12 cellular contexts compared by ENCODE assay signal in genomic region chr17:47325176-47325575, GRCh38. TPM values are rescaled to one million over a fixed set of nuclear protein-coding genes. Genes with fewer than 3 reads are reported as not detected.
DNase-seq lines count a peak whose midpoint lies in the region; ATAC-seq and TF ChIP-seq lines count a peak whose summit lies in the region.
"Had no signal": no experiment of that assay in that cellular context is flagged by ENCODE, and none has a peak within 500 bp of the region (broad histone marks: within the 10 kb centered on the region; RNA-seq: fewer than 3 reads in every experiment).

No MANE protein-coding gene starts in this region.

- H3K79me2 ChIP-seq in GM23338 (replicated peaks; ENCODE audit: insufficient read depth): no peaks in the 10 kb centered on the region

- peak overlapping the region; percentile 95 to 100 (median 98) for H3K4me3 Mint-ChIP-seq in CD4-positive, alpha-beta memory T cell
- no peak overlapping the region; the same call in 2 of the 3 replicates for H3K4me3 Mint-ChIP-seq in GM23338
- H3K4me3 Mint-ChIP-seq in activated T-helper 1 cell treated with anti-CD3 and anti-CD28 coated beads, Interleukin-12 subunit alpha, Interleukin-12 subunit beta, Interleukin-2, Interleukin-4 antibody, amounts not matched to agents 30 ng/mL and 10 ng/mL and 1 ng/mL, durations not matched to agents 14 hours and 24 hours and 36 hours: peak overlapping the region; percentile 96
- peak overlapping the region; percentile 92 to 100 (median 98) for H3K4me3 Mint-ChIP-seq in naive thymus-derived CD4-positive, alpha-beta T cell

- TF ChIP-seq CTCF in GM23338 (conservative IDR thresholded peaks at IDR 0.05; ENCODE audit: low read depth in 2 of 2): no peak

- CTCF ChIA-PET in CD4-positive, alpha-beta memory T cell (lab: Charles Lee; ENCODE audit: partially characterized antibody): interaction anchor here (1.4 kb wide), 1 partner anchor 9 kb away, joined by 5 read pairs; no protein-coding TSS in a partner anchor
- CTCF ChIA-PET in naive thymus-derived CD4-positive, alpha-beta T cell (lab: Charles Lee): no interaction called here

- H3K4me1 Mint-ChIP-seq in CD4-positive, alpha-beta memory T cell: peaks cover 16 to 26% (median 19%) of the 10 kb centered on the region in 4 donors
- peaks cover 12% of the 10 kb centered on the region; the same call in 2 of the 3 replicates for H3K4me1 Mint-ChIP-seq in GM23338
- peaks cover 29% of the 10 kb centered on the region for H3K4me1 Mint-ChIP-seq in activated T-helper 1 cell treated with anti-CD3 and anti-CD28 coated beads, Interleukin-12 subunit alpha, Interleukin-12 subunit beta, Interleukin-2, Interleukin-4 antibody, amounts not matched to agents 30 ng/mL and 10 ng/mL and 1 ng/mL, durations not matched to agents 14 hours and 24 hours and 36 hours (ENCODE audit: low read depth)
- H3K4me1 Mint-ChIP-seq in naive thymus-derived CD4-positive, alpha-beta T cell: peaks cover 13 to 26% (median 22%) of the 10 kb centered on the region in 7 donors

- H3K27me3 Mint-ChIP-seq in CD4-positive, alpha-beta memory T cell: no peaks in the 10 kb centered on the region
- peaks cover 23% of the 10 kb centered on the region for H3K27me3 Mint-ChIP-seq in GM23338 (ENCODE audit: insufficient read depth, low read depth, poor library complexity)
- peaks cover 20% of the 10 kb centered on the region for H3K27me3 Mint-ChIP-seq in activated T-helper 1 cell treated with anti-CD3 and anti-CD28 coated beads, Interleukin-12 subunit alpha, Interleukin-12 subunit beta, Interleukin-2, Interleukin-4 antibody, amounts not matched to agents 30 ng/mL and 10 ng/mL and 1 ng/mL, durations not matched to agents 14 hours and 24 hours and 36 hours (ENCODE audit: insufficient read depth)
- H3K27me3 Mint-ChIP-seq in naive thymus-derived CD4-positive, alpha-beta T cell: peaks cover 0 to 30% (median 0%) of the 10 kb centered on the region in 5 donors

- POLR2A ChIA-PET in CD4-positive, alpha-beta memory T cell (lab: Charles Lee; ENCODE audit: partially characterized antibody): interaction anchor here (1.0 kb wide), 1 partner anchor 136 kb away, joined by 5 read pairs; the partner anchor contains the start of gene CDC27
- POLR2A ChIA-PET in naive thymus-derived CD4-positive, alpha-beta T cell (lab: Charles Lee): interaction anchor here (0.9 to 1.6 kb wide), 3 partner anchors 8 to 140 kb away, joined by 3 to 6 read pairs (median 3); no protein-coding TSS in a partner anchor

- H4K20me1 ChIP-seq in GM23338 (replicated peaks; ENCODE audit: insufficient read depth): no peaks in the 10 kb centered on the region

- H3K27me3 ChIP-seq in CD4-positive, alpha-beta memory T cell (ENCODE audit: insufficient read depth, low read length): no peaks in the 10 kb centered on the region
- H3K27me3 ChIP-seq in GM23338 (ENCODE audit: insufficient read depth): peaks cover 25% of the 10 kb centered on the region
- no peaks in the 10 kb centered on the region for H3K27me3 ChIP-seq in naive thymus-derived CD4-positive, alpha-beta T cell (ENCODE audit: control insufficient read depth in 2 of 2, insufficient read depth in 2 of 2, low read length in 2 of 2)
- H3K27me3 ChIP-seq: right lobe of liver had no signal

- intact Hi-C loops in CD4-positive, alpha-beta memory T cell (cut with micrococcal nuclease): loop anchor here (2.0 kb wide), 1 partner anchor 136 kb away; the partner anchor contains the start of gene CDC27
- intact Hi-C loops in activated T-helper 1 cell treated with anti-CD3 and anti-CD28 coated beads, Interleukin-12 subunit alpha, Interleukin-12 subunit beta, Interleukin-2, Interleukin-4 antibody, amounts not matched to agents 30 ng/mL and 10 ng/mL and 1 ng/mL, durations not matched to agents 14 hours and 24 hours and 36 hours (cut with micrococcal nuclease): loop anchor here (10.0 kb wide), 1 partner anchor 410 kb away; the partner anchor contains the start of gene TBX21
- intact Hi-C loops in naive thymus-derived CD4-positive, alpha-beta T cell (cut with micrococcal nuclease): loop anchor here in 1 of 2 donors (2.0 kb wide), 1 partner anchor 136 kb away; the partner anchor contains the start of gene CDC27
- intact Hi-C loops in posterior vena cava (cut with DNase I): no loop called here

- no peaks in the 10 kb centered on the region for H3K9me3 ChIP-seq in CD4-positive, alpha-beta memory T cell (ENCODE audit: control insufficient read depth in 1 of 2, low read length in 2 of 2)
- no peaks in the 10 kb centered on the region for H3K9me3 ChIP-seq in naive thymus-derived CD4-positive, alpha-beta T cell (ENCODE audit: control insufficient read depth in 2 of 3, low read length in 3 of 3)
- H3K9me3 ChIP-seq: right lobe of liver had no signal

- H3F3A ChIP-seq in GM23338 (replicated peaks; ENCODE audit: low read depth): peaks cover 7% of the 10 kb centered on the region

- H3K36me3 Mint-ChIP-seq in CD4-positive, alpha-beta memory T cell: peaks cover 0 to 10% of the 10 kb centered on the region in 2 donors
- peaks cover 8% of the 10 kb centered on the region; the same call in 2 of the 3 replicates for H3K36me3 Mint-ChIP-seq in GM23338 (ENCODE audit: low read depth)
- H3K36me3 Mint-ChIP-seq in activated T-helper 1 cell treated with anti-CD3 and anti-CD28 coated beads, Interleukin-12 subunit alpha, Interleukin-12 subunit beta, Interleukin-2, Interleukin-4 antibody, amounts not matched to agents 30 ng/mL and 10 ng/mL and 1 ng/mL, durations not matched to agents 14 hours and 24 hours and 36 hours (ENCODE audit: low read depth): peaks cover 4% of the 10 kb centered on the region
- H3K36me3 Mint-ChIP-seq in naive thymus-derived CD4-positive, alpha-beta T cell: peaks cover 0 to 15% (median 4%) of the 10 kb centered on the region in 5 donors

- no peaks in the 10 kb centered on the region for H3K36me3 ChIP-seq in CD4-positive, alpha-beta memory T cell (ENCODE audit: insufficient read depth, low read length)
- no peaks in the 10 kb centered on the region; the same call in 1 of the 2 replicates for H3K36me3 ChIP-seq in GM23338 (ENCODE audit: insufficient read depth)
- no peaks in the 10 kb centered on the region for H3K36me3 ChIP-seq in naive thymus-derived CD4-positive, alpha-beta T cell (ENCODE audit: control insufficient read depth in 2 of 3, insufficient read depth in 3 of 3, low read length in 3 of 3)
- H3K36me3 ChIP-seq: right lobe of liver had no signal

- DNase-seq in CD4-positive, alpha-beta memory T cell: no peak
- DNase-seq in GM23338 (ENCODE audit: low spot score): no peak
- no peak for DNase-seq in activated T-helper 1 cell treated with anti-CD3 and anti-CD28 coated beads, Interleukin-12 subunit alpha, Interleukin-12 subunit beta, Interleukin-2, Interleukin-4 antibody, amounts not matched to agents 30 ng/mL and 10 ng/mL and 1 ng/mL, durations not matched to agents 14 hours and 24 hours and 36 hours (ENCODE audit: low spot score)
- DNase-seq in naive thymus-derived CD4-positive, alpha-beta T cell: no peak
- no peak for DNase-seq in posterior vena cava (ENCODE audit: low spot score)
- no peak for DNase-seq in cerebellar nuclear complex (lab: John Stamatoyannopoulos, UW)
- DNase-seq: H7, NCI-H1105 treated with DMSO at 0.1 percent for 48 hours, NCI-H524 treated with DMSO at 0.1 percent for 48 hours, right lobe of liver had no signal

- H3K27ac ChIP-seq in CD4-positive, alpha-beta memory T cell (ENCODE audit: low read depth, low read length): no peak overlapping the region
- no peak overlapping the region for H3K27ac ChIP-seq in GM23338 (ENCODE audit: low read depth)
- H3K27ac ChIP-seq in naive thymus-derived CD4-positive, alpha-beta T cell (ENCODE audit: low read depth, low read length): peak overlapping the region; percentile 76

- ATAC-seq in GM23338 (no peak), HG02759 (IDR thresholded peaks at IDR 0.05; ENCODE audit: unreplicated experiment) (no peak), GM18909 (IDR thresholded peaks at IDR 0.05; ENCODE audit: poor library complexity, unreplicated experiment) (no peak)
- ATAC-seq in naive thymus-derived CD4-positive, alpha-beta T cell: no peak

- H3K9me3 Mint-ChIP-seq in CD4-positive, alpha-beta memory T cell: peaks cover 0 to 5% (median 0%) of the 10 kb centered on the region in 8 donors
- H3K9me3 Mint-ChIP-seq in GM23338: peaks cover 15% of the 10 kb centered on the region
- H3K9me3 Mint-ChIP-seq in activated T-helper 1 cell treated with anti-CD3 and anti-CD28 coated beads, Interleukin-12 subunit alpha, Interleukin-12 subunit beta, Interleukin-2, Interleukin-4 antibody, amounts not matched to agents 30 ng/mL and 10 ng/mL and 1 ng/mL, durations not matched to agents 14 hours and 24 hours and 36 hours: no peaks in the 10 kb centered on the region
- H3K9me3 Mint-ChIP-seq in naive thymus-derived CD4-positive, alpha-beta T cell: peaks cover 0 to 6% (median 0%) of the 10 kb centered on the region in 11 donors

- H3K4me1 ChIP-seq in CD4-positive, alpha-beta memory T cell (ENCODE audit: insufficient read depth, low read length): peaks cover 4% of the 10 kb centered on the region
- peaks cover 14% of the 10 kb centered on the region for H3K4me1 ChIP-seq in GM23338 (ENCODE audit: insufficient read depth)
- peaks cover 0 to 3% of the 10 kb centered on the region in 2 donors for H3K4me1 ChIP-seq in naive thymus-derived CD4-positive, alpha-beta T cell (ENCODE audit: control insufficient read depth in 2 of 2, insufficient read depth in 2 of 2, low read length in 2 of 2)

- H3K9me2 ChIP-seq in GM23338 (ENCODE audit: insufficient read depth): no peaks in the 10 kb centered on the region

- no peak overlapping the region for H2AFZ ChIP-seq in GM23338

- peak overlapping the region in 1 of 2 donors; percentile 70 for H3K4me3 ChIP-seq in CD4-positive, alpha-beta memory T cell (ENCODE audit: low read length in 2 of 2)
- H3K4me3 ChIP-seq in GM23338: peak overlapping the region; percentile 71
- peak overlapping the region; percentile 93 for H3K4me3 ChIP-seq in naive thymus-derived CD4-positive, alpha-beta T cell (ENCODE audit: low read length)

- peak overlapping the region in 4 of 7 donors; percentile 88 to 98 (median 95) for H3K27ac Mint-ChIP-seq in CD4-positive, alpha-beta memory T cell
- no peak overlapping the region for H3K27ac Mint-ChIP-seq in GM23338
- H3K27ac Mint-ChIP-seq in activated T-helper 1 cell treated with anti-CD3 and anti-CD28 coated beads, Interleukin-12 subunit alpha, Interleukin-12 subunit beta, Interleukin-2, Interleukin-4 antibody, amounts not matched to agents 30 ng/mL and 10 ng/mL and 1 ng/mL, durations not matched to agents 14 hours and 24 hours and 36 hours: peak overlapping the region; percentile 27
- H3K27ac Mint-ChIP-seq in naive thymus-derived CD4-positive, alpha-beta T cell: peak overlapping the region; percentile 31 to 99 (median 98)

- peak overlapping the region; percentile 85 for H3K4me2 ChIP-seq in GM23338

RNA-seq across cellular contexts. Expression of gene EFCAB13, which starts 1.4 kb away (rescaled TPM):
- 10 to 100 TPM; 18.7 to 22.3 TPM for total RNA-seq in CD4-positive, alpha-beta memory T cell
- polyA plus RNA-seq in CD4-positive, alpha-beta memory T cell: 1 to 10 TPM in 1 of 2 donors, under 1 TPM in 1; 0.68 to 3.5 TPM
- total RNA-seq in GM23338 (2014; rRNA removed; shearing (Covaris generic)): 3.6 and 4.1 TPM in 2 replicates
- 3.3 and 5.4 TPM in 2 replicates for polyA plus RNA-seq in GM23338 (2016; fragmentation: Nextera tagmentation; extraction: Ambion mirVana)
- 2.4 and 2.8 TPM in 2 replicates for total RNA-seq in activated T-helper 1 cell treated with anti-CD3 and anti-CD28 coated beads, Interleukin-12 subunit alpha, Interleukin-12 subunit beta, Interleukin-2, Interleukin-4 antibody, amounts not matched to agents 30 ng/mL and 10 ng/mL and 1 ng/mL, durations not matched to agents 14 hours and 24 hours and 36 hours
- total RNA-seq in naive thymus-derived CD4-positive, alpha-beta T cell: 10 to 100 TPM in 4 of 5 experiments, 1 to 10 TPM in 1; 3.7 to 37.4 (median 19.9) TPM
- polyA plus RNA-seq in naive thymus-derived CD4-positive, alpha-beta T cell: 1 to 10 TPM; 4.3 to 8.9 TPM
- total RNA-seq in posterior vena cava: 10 to 100 TPM in 1 of 2 donors, 1 to 10 TPM in 1; 6.5 to 12.2 TPM

Comparison
In these comparisons a context has a peak if more than half of its experiments do, and no peak if none do; other contexts are left out.
1. intact Hi-C loops: an anchor here in CD4-positive, alpha-beta memory T cell (2.0 kb wide) and activated T-helper 1 cell treated with anti-CD3 and anti-CD28 coated beads, Interleukin-12 subunit alpha, Interleukin-12 subunit beta, Interleukin-2, Interleukin-4 antibody, amounts not matched to agents 30 ng/mL and 10 ng/mL and 1 ng/mL, durations not matched to agents 14 hours and 24 hours and 36 hours (10.0 kb wide); none called in posterior vena cava.